8 cellular contexts compared by ENCODE assay signal in the genomic region with DNA sequence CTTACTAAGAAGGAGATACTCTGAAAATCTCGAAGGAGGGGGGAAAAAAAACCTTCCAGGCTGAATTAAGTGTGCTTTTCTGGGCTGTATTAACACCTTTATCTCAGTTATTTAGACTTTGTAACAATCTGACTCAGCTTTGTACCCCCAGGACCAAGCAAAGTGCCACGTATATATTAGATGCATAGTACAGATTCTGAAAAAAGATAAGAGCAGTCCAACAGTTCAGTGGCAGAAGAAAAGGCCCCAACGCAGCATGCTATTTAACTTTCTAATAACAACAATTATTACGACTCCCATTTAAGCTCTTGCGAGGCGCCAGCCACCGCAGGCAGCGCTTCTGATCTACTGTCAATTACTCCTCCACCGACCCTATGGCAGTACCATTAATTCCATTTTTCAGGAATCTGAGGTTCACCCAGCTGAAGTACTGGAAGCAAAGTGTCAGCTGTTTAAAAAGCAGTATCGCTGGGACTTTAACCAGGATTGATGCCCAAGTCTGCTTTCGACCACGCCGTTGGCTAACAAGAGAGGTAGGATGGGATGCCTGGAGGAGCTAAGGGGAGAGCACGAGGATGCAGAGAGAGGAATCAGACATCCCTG. TPM values are rescaled to one million over a fixed set of nuclear protein-coding genes. Genes with fewer than 3 reads are reported as not detected.
DNase-seq lines count a peak whose midpoint lies in the region; FAIRE-seq and TF ChIP-seq lines count a peak whose summit lies in the region.

No MANE protein-coding gene starts in this region.

- peak overlapping the region; percentile 55 for H3K27ac Mint-ChIP-seq in activated naive CD4-positive, alpha-beta T cell treated with anti-CD3 and anti-CD28 coated beads, Interleukin-2, amount 10 ng/mL, durations not matched to agents 7 days and 5 days

- peaks cover 24% of the 10 kb centered on the region for H3K9me3 Mint-ChIP-seq in activated naive CD4-positive, alpha-beta T cell treated with anti-CD3 and anti-CD28 coated beads, Interleukin-2, amount 10 ng/mL, durations not matched to agents 7 days and 5 days

- CTCF ChIA-PET in activated naive CD4-positive, alpha-beta T cell treated with anti-CD3 and anti-CD28 coated beads, Interleukin-2, amount 10 ng/mL, durations not matched to agents 7 days and 5 days (lab: Charles Lee), result interaction anchor here (0.7 to 1.2 kb wide), 3 partner anchors 33 to 419 kb away, joined by 3 read pairs; no protein-coding TSS in a partner anchor

- peaks cover 6% of the 10 kb centered on the region for H3K36me3 Mint-ChIP-seq in activated naive CD4-positive, alpha-beta T cell treated with anti-CD3 and anti-CD28 coated beads, Interleukin-2, amount 10 ng/mL, durations not matched to agents 7 days and 5 days

- H3K4me3 ChIP-seq in SJSA1 (peak overlapping the region; percentile 80), foreskin fibroblast (ENCODE audit: low read depth in 1 of 2, low read length in 2 of 2) (peak overlapping the region; percentile 96 to 97), small intestine (ENCODE audit: low read depth in 1 of 2, low read length in 2 of 2) (peak overlapping the region; percentile 63 to 82)

- H3K4me1 ChIP-seq in SJSA1 (replicated peaks) (peaks cover 5% of the 10 kb centered on the region; the same call in 1 of the 2 replicates), small intestine (ENCODE audit: control insufficient read depth in 2 of 2, insufficient read depth in 1 of 2, low read depth in 1 of 2, low read length in 1 of 2) (peaks cover 0 to 6% of the 10 kb centered on the region in 2 donors)

- H3K4me1 Mint-ChIP-seq in activated naive CD4-positive, alpha-beta T cell treated with anti-CD3 and anti-CD28 coated beads, Interleukin-2, amount 10 ng/mL, durations not matched to agents 7 days and 5 days, result peaks cover 26% of the 10 kb centered on the region

- WGBS in small intestine, 3 donors, result 6 to 17% (median 11%) methylated on average over 14 of the region's 14 CpGs

- H3K9me3 ChIP-seq in SJSA1 (replicated peaks) (no peaks in the 10 kb centered on the region), small intestine (ENCODE audit: control insufficient read depth, low read depth) (no peaks in the 10 kb centered on the region)

- peak overlapping the region; percentile 86 for H3K4me3 Mint-ChIP-seq in activated naive CD4-positive, alpha-beta T cell treated with anti-CD3 and anti-CD28 coated beads, Interleukin-2, amount 10 ng/mL, durations not matched to agents 7 days and 5 days

- no peak overlapping the region for H3K27ac ChIP-seq in SJSA1
- peak overlapping the region; percentile 49 to 81 for H3K27ac ChIP-seq in small intestine (ENCODE audit: low read depth in 1 of 2, low read length in 1 of 2)

- DNase-seq in activated naive CD4-positive, alpha-beta T cell treated with anti-CD3 and anti-CD28 coated beads, Interleukin-2, amount 10 ng/mL, durations not matched to agents 7 days and 5 days, result peak; percentile 29
- DNase-seq in activated naive CD4-positive, alpha-beta T cell (lab: John Stamatoyannopoulos, UW), result no peak
- DNase-seq in SJSA1 (ENCODE audit: low read depth in 1 of 2, low spot score in 2 of 2), result peak in 1 of 2 experiments; percentile 3
- no peak for DNase-seq in foreskin fibroblast
- peak; percentile 77 for DNase-seq in small intestine
- no peak for DNase-seq in NCI-H524 treated with DMSO at 0.1 percent for 48 hours (lab: John Stamatoyannopoulos, UW)
- DNase-seq in NCI-H2107 (lab: John Stamatoyannopoulos, UW), result no peak
- DNase-seq in pons (ENCODE audit: low spot score), result no peak

- TF ChIP-seq CTCF in foreskin fibroblast (IDR thresholded peaks at IDR 0.05; ENCODE audit: low read depth, low read length), result no peak

- H3K36me3 ChIP-seq in SJSA1 (no peaks in the 10 kb centered on the region; the same call in 1 of the 2 replicates), small intestine (ENCODE audit: control insufficient read depth in 2 of 2, insufficient read depth in 2 of 2, low read length in 2 of 2) (no peaks in the 10 kb centered on the region)

- FAIRE-seq in small intestine (lab: Jason Lieb, UNC), result no peak

- H3K27me3 ChIP-seq in SJSA1 (replicated peaks) (no peaks in the 10 kb centered on the region), small intestine (ENCODE audit: control insufficient read depth in 2 of 2, insufficient read depth in 2 of 2, low read length in 2 of 2) (no peaks in the 10 kb centered on the region)

- peaks cover 2% of the 10 kb centered on the region for H3K27me3 Mint-ChIP-seq in activated naive CD4-positive, alpha-beta T cell treated with anti-CD3 and anti-CD28 coated beads, Interleukin-2, amount 10 ng/mL, durations not matched to agents 7 days and 5 days

RNA-seq across cellular contexts. Expression of a gene that starts 0.7 kb away (rescaled TPM):
- 38.1 and 55.8 TPM in 2 replicates for total RNA-seq in SJSA1 (2014; rRNA removed; shearing (Covaris generic))
- 100 to 1,000 TPM in 1 of 3 donors, 10 to 100 TPM in 2; 68.1 to 103 (median 95.7) TPM for polyA plus RNA-seq in small intestine

RNA-seq across cellular contexts. Expression of a gene that starts 43.8 kb away (rescaled TPM):
- total RNA-seq in SJSA1 (2014; rRNA removed; shearing (Covaris generic)), result 0.55 TPM in 1 of 2 replicates, not detected in the other
- 1 to 10 TPM in 2 of 3 donors, not detected in 1; 1.4 to 2.3 TPM for polyA plus RNA-seq in small intestine

RNA-seq across cellular contexts. Expression of a gene that starts 50.9 kb away (rescaled TPM):
- 0.44 and 2.2 TPM in 2 replicates for total RNA-seq in SJSA1 (2014; rRNA removed; shearing (Covaris generic))
- 1 to 10 TPM; 4.2 to 4.9 (median 4.8) TPM for polyA plus RNA-seq in small intestine

Comparison
In these comparisons a context has a peak if more than half of its experiments do, and no peak if none do; other contexts are left out.
1. DNase-seq: peak in activated naive CD4-positive, alpha-beta T cell treated with anti-CD3 and anti-CD28 coated beads, Interleukin-2, amount 10 ng/mL, durations not matched to agents 7 days and 5 days (single experiment) and small intestine (single experiment); none in activated naive CD4-positive, alpha-beta T cell (0 of 4), foreskin fibroblast (0 of 2), NCI-H524 treated with DMSO at 0.1 percent for 48 hours (single experiment), NCI-H2107 (single experiment) and pons (single experiment).
2. Peak in every context shown above with its lines, with median percentiles within 50 percentile points of each other: H3K4me3 ChIP-seq.